ENCODE assay signal across 20 cellular contexts in the genomic region with DNA sequence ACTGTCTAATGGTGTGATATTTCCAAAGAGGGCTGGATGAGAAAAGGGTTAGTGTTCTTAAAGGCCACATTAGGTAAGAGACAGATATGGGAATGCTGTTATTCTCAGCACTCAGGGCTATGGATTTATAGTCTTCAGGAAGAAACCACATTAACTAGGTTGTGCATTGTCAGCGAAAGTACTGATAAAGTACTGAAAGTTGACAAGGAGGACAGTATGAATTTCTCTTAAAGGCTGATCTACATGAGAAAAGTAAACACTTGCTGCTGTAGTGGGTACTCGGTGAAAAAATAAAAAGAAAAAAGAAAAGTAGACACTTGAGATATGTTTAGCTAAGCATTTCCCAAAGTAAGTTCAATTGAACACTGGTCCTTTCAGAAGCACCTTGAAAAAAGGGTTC.
DNase-seq lines count a peak whose midpoint lies in the region; ATAC-seq, FAIRE-seq and TF ChIP-seq lines count a peak whose summit lies in the region.
"Had no signal": no experiment of that assay in that cellular context is flagged by ENCODE, and none has a peak within 500 bp of the region (broad histone marks: within the 10 kb centered on the region; RNA-seq: fewer than 3 reads in every experiment).

No MANE protein-coding gene starts in this region.

- no peaks in the 10 kb centered on the region for H3K9me2 ChIP-seq in neural cell (ENCODE audit: insufficient read depth, low read length)

- no peak for FAIRE-seq in A549 (lab: Jason Lieb, UNC)
- FAIRE-seq in K562 (lab: Jason Lieb, UNC), result no peak
- FAIRE-seq: G401.6, GM12892, H54 had no signal

- H2BK20ac ChIP-seq in IMR-90 (ENCODE audit: low read depth, low read length), result no peak overlapping the region

- no peaks in the 10 kb centered on the region for H3K4me1 ChIP-seq in A549
- H3K4me1 ChIP-seq in IMR-90 (ENCODE audit: control insufficient read depth, insufficient read depth, low read length), result no peaks in the 10 kb centered on the region
- H3K4me1 ChIP-seq in K562 (replicated peaks in 1 of 2; ENCODE audit: control insufficient read depth in 2 of 2, insufficient read depth in 2 of 2, low read length in 2 of 2), result no peaks in the 10 kb centered on the region; a peak in 2 of 5 replicates
- H3K4me1 ChIP-seq: Caco-2 had no signal

- H3K27me3 Mint-ChIP-seq in activated T-cell treated with anti-CD3 and anti-CD28 coated beads, Interleukin-2, amount 50 U/mL, for 24 hours, result peaks cover 9% of the 10 kb centered on the region
- H3K27me3 Mint-ChIP-seq: B cell; CD4-positive, CD25-positive, alpha-beta regulatory T cell had no signal

- H3K4me2 ChIP-seq in A549 (no peak overlapping the region), IMR-90 (ENCODE audit: low read depth, low read length) (no peak overlapping the region), K562 (ENCODE audit: insufficient read depth, low read length) (no peak overlapping the region), neural cell (ENCODE audit: low read length) (peak overlapping the region; percentile 36)
- H3K4me2 ChIP-seq: BLaER1 had no signal

- H3K23ac ChIP-seq in IMR-90 (ENCODE audit: low read depth, low read length), result no peak overlapping the region

- POLR2A ChIA-PET in A549 (lab: Yijun Ruan, JAX), result no interaction called here
- POLR2A ChIA-PET in IMR-90 (lab: Charles Lee; ENCODE audit: unreplicated experiment), result no interaction called here
- POLR2A ChIA-PET in K562 (lab: Yijun Ruan, JAX), result interaction anchor here (0.6 to 0.8 kb wide), 2 partner anchors 16 to 381 kb away, joined by 3 to 5 read pairs; partner anchors contain the start of gene RPS23

- 41% methylated on average over 2 of the region's 2 CpGs for WGBS in A549 (ENCODE audit: missing lambda C conversion rate)
- no CpG with 5 or more reads among the region's 2 CpGs for WGBS in IMR-90 (ENCODE audit: extremely low coverage in 2 of 2, insufficient read length in 1 of 2), 2 experiments
- WGBS in K562 (ENCODE audit: insufficient coverage, low coverage, missing lambda C conversion rate), result 0% methylated on average over 2 of the region's 2 CpGs

- intact Hi-C loops in IMR-90 (cut with micrococcal nuclease) (no loop called here), K562 (cut with micrococcal nuclease) (no loop called here)

- H2BK15ac ChIP-seq in IMR-90 (ENCODE audit: low read depth, low read length), result no peak overlapping the region

- no peak overlapping the region for H4K5ac ChIP-seq in IMR-90 (ENCODE audit: low read depth, low read length)

- H3K79me2 ChIP-seq in K562 (ENCODE audit: control insufficient read depth, insufficient read depth, low read length), result no peaks in the 10 kb centered on the region
- no peaks in the 10 kb centered on the region for H3K79me2 ChIP-seq in neural cell (replicated peaks; ENCODE audit: insufficient read depth, low read length)

- no peak overlapping the region for H3K56ac ChIP-seq in IMR-90 (ENCODE audit: extremely low read depth, insufficient read depth, low read length)

- H3K9me3 Mint-ChIP-seq in activated T-cell treated with anti-CD3 and anti-CD28 coated beads, Interleukin-2, amount 50 U/mL, for 24 hours, result no peaks in the 10 kb centered on the region
- H3K9me3 Mint-ChIP-seq: CD4-positive, CD25-positive, alpha-beta regulatory T cell; CD8-positive, alpha-beta T cell had no signal

- no peak overlapping the region for H3K14ac ChIP-seq in IMR-90 (replicated peaks; ENCODE audit: low read depth, low read length)

- no peak overlapping the region for H3K4me3 Mint-ChIP-seq in activated T-cell treated with anti-CD3 and anti-CD28 coated beads, Interleukin-2, amount 50 U/mL, for 24 hours
- H3K4me3 Mint-ChIP-seq: B cell; CD4-positive, CD25-positive, alpha-beta regulatory T cell; CD8-positive, alpha-beta T cell had no signal

- H3K18ac ChIP-seq in IMR-90 (ENCODE audit: low read depth, low read length), result no peak overlapping the region

- ATAC-seq in A549, result no peak
- no peak for ATAC-seq in IMR-90 (ENCODE audit: low read depth)
- no peak for ATAC-seq in K562
- ATAC-seq in HG03354 (IDR thresholded peaks at IDR 0.05; ENCODE audit: poor library complexity, severe bottlenecking, unreplicated experiment), result no peak
- ATAC-seq: CD8-positive, alpha-beta T cell had no signal

- TF ChIP-seq EP300 in A549 (IDR thresholded peaks at IDR 0.05) (no peak), K562 (IDR thresholded peaks at IDR 0.05; ENCODE audit: low read length) (no peak), neural cell (conservative IDR thresholded peaks at IDR 0.05; ENCODE audit: poor library complexity, severe bottlenecking) (no peak)

- H4K8ac ChIP-seq in IMR-90 (ENCODE audit: low read depth in 2 of 2, low read length in 2 of 2), result no peak overlapping the region

- H3K9me1 ChIP-seq in IMR-90 (ENCODE audit: insufficient read depth, low read length) (no peaks in the 10 kb centered on the region), K562 (ENCODE audit: control insufficient read depth, insufficient read depth, low read length) (no peaks in the 10 kb centered on the region)

- no peak overlapping the region for H3K27ac Mint-ChIP-seq in activated T-cell treated with anti-CD3 and anti-CD28 coated beads, Interleukin-2, amount 50 U/mL, for 24 hours
- H3K27ac Mint-ChIP-seq: B cell; CD4-positive, CD25-positive, alpha-beta regulatory T cell; CD8-positive, alpha-beta T cell had no signal

- no peak overlapping the region for H3K9ac ChIP-seq in IMR-90 (ENCODE audit: low read depth, low read length)
- H3K9ac ChIP-seq in K562 (ENCODE audit: insufficient read depth in 1 of 2, low read depth in 2 of 2, low read length in 2 of 2), result no peak overlapping the region
- peak overlapping the region; percentile 28 for H3K9ac ChIP-seq in neural cell (ENCODE audit: low read length)
- H3K9ac ChIP-seq: BLaER1 had no signal

- H2AK9ac ChIP-seq in IMR-90 (replicated peaks; ENCODE audit: low read depth, low read length, poor library complexity), result no peak overlapping the region

- no peak for TF ChIP-seq CTCF in A549 (IDR thresholded peaks at IDR 0.05)
- no peak for TF ChIP-seq CTCF in IMR-90 (conservative IDR thresholded peaks at IDR 0.05; ENCODE audit: low read depth, low read length)
- no peak for TF ChIP-seq CTCF in K562 (IDR thresholded peaks at IDR 0.05 in 2 of 3, conservative IDR thresholded peaks at IDR 0.05 in 1 of 3; ENCODE audit: insufficient read depth in 2 of 3, low read depth in 1 of 3, low read length in 3 of 3)
- TF ChIP-seq CTCF in neural cell (IDR thresholded peaks at IDR 0.05; ENCODE audit: poor library complexity, severe bottlenecking), result no peak

- in situ Hi-C loops in IMR-90 (cut with MboI; ENCODE audit: low sequenced_read_pairs), result no loop called here
- in situ Hi-C loops in K562 (cut with MboI), result no loop called here

- H4K20me1 ChIP-seq in IMR-90 (ENCODE audit: insufficient read depth, low read length) (no peaks in the 10 kb centered on the region), K562 (replicated peaks; ENCODE audit: control insufficient read depth, insufficient read depth, low read length) (no peaks in the 10 kb centered on the region), neural cell (ENCODE audit: insufficient read depth) (no peaks in the 10 kb centered on the region)
- H4K20me1 ChIP-seq: BLaER1 had no signal

- H2AFZ ChIP-seq in IMR-90 (replicated peaks; ENCODE audit: low read length, poor library complexity) (no peak overlapping the region), K562 (ENCODE audit: low read depth, low read length) (no peak overlapping the region), neural cell (ENCODE audit: low read depth, low read length) (no peak overlapping the region)

- H3K36me3 Mint-ChIP-seq in activated T-cell treated with anti-CD3 and anti-CD28 coated beads, Interleukin-2, amount 50 U/mL, for 24 hours (ENCODE audit: low read depth), result no peaks in the 10 kb centered on the region
- H3K36me3 Mint-ChIP-seq: CD4-positive, CD25-positive, alpha-beta regulatory T cell; CD8-positive, alpha-beta T cell had no signal

- H3K36me3 ChIP-seq in IMR-90 (ENCODE audit: control insufficient read depth, insufficient read depth, low read length) (no peaks in the 10 kb centered on the region), K562 (ENCODE audit: control insufficient read depth, insufficient read depth, low read length) (no peaks in the 10 kb centered on the region), neural cell (ENCODE audit: insufficient read depth, low read length) (no peaks in the 10 kb centered on the region)
- H3K36me3 ChIP-seq: BLaER1 had no signal

- TF ChIP-seq RAD21 in A549 (conservative IDR thresholded peaks at IDR 0.05 in 1 of 2, IDR thresholded peaks at IDR 0.05 in 1 of 2), result no peak
- TF ChIP-seq RAD21 in IMR-90 (IDR thresholded peaks at IDR 0.05; ENCODE audit: low read length), result no peak
- TF ChIP-seq RAD21 in K562 (CRISPR knock-in tag; conservative IDR thresholded peaks at IDR 0.05 in 1 of 2, IDR thresholded peaks at IDR 0.05 in 1 of 2), result no peak
- TF ChIP-seq RAD21 in neural cell (conservative IDR thresholded peaks at IDR 0.05), result no peak

- no peak overlapping the region for H2AK5ac ChIP-seq in IMR-90 (ENCODE audit: low read depth, low read length)

- no peak overlapping the region for H3K4ac ChIP-seq in IMR-90 (ENCODE audit: low read depth, low read length)

- TF ChIP-seq POLR2A in A549 (IDR thresholded peaks at IDR 0.05; ENCODE audit: low read length) (no peak), IMR-90 (IDR thresholded peaks at IDR 0.05; ENCODE audit: low read depth, low read length) (no peak), K562 (conservative IDR thresholded peaks at IDR 0.05) (no peak)

- CTCF ChIA-PET in A549 (lab: Yijun Ruan, JAX) (interaction anchor here (0.6 to 1.5 kb wide), 3 partner anchors 17 to 307 kb away, joined by 3 to 6 read pairs (median 3); no protein-coding TSS in a partner anchor), IMR-90 (lab: Yijun Ruan, JAX) (interaction anchor here (0.8 kb wide), 1 partner anchor 18 kb away, joined by 4 read pairs; no protein-coding TSS in a partner anchor), K562 (lab: Yijun Ruan, JAX; ENCODE audit: low intra/inter-chr PET ratio) (no interaction called here)

- BruUV-seq in IMR-90 (replicated peaks; lab: Mats Ljungman, UMichigan) (no TSS peak), K562 (replicated peaks; lab: Mats Ljungman, UMichigan) (no TSS peak)

- no peak overlapping the region for H2BK120ac ChIP-seq in IMR-90 (ENCODE audit: low read depth, low read length)

- H2BK5ac ChIP-seq in IMR-90 (ENCODE audit: low read depth, low read length, poor library complexity, severe bottlenecking), result no peak overlapping the region

- no peaks in the 10 kb centered on the region for H3K79me1 ChIP-seq in IMR-90 (ENCODE audit: low read depth in 1 of 2, low read length in 2 of 2)

- peaks cover 1% of the 10 kb centered on the region for H3K4me1 Mint-ChIP-seq in activated T-cell treated with anti-CD3 and anti-CD28 coated beads, Interleukin-2, amount 50 U/mL, for 24 hours (ENCODE audit: low read depth)
- H3K4me1 Mint-ChIP-seq: B cell; CD4-positive, CD25-positive, alpha-beta regulatory T cell had no signal

- H3K4me3 ChIP-seq in A549 (no peak overlapping the region), IMR-90 (ENCODE audit: insufficient read depth, low read depth, low read length) (no peak overlapping the region), K562 (no peak overlapping the region), neural cell (ENCODE audit: low read length) (no peak overlapping the region)
- H3K4me3 ChIP-seq: BLaER1 had no signal

- no peak overlapping the region for H4K91ac ChIP-seq in IMR-90 (ENCODE audit: insufficient read depth, low read depth, low read length)

- DNase-seq in A549 (ENCODE audit: low read depth in 1 of 2, low spot score in 1 of 2) (no peak), IMR-90 (no peak), K562 (ENCODE audit: extremely low read depth in 1 of 4, low spot score in 3 of 4) (no peak), T-helper 9 cell (no peak)
- no peak for DNase-seq in activated T-cell treated with anti-CD3 and anti-CD28 coated beads, Interleukin-2, amount 50 U/mL, for 24 hours
- DNase-seq: Caco-2; CD4-positive, CD25-positive, alpha-beta regulatory T cell; CD8-positive, alpha-beta T cell; DMS153; DND-41; GOT3; HCEC 1CT had no signal

- H3K27ac ChIP-seq in A549 (no peak overlapping the region), IMR-90 (ENCODE audit: insufficient read depth, low read length) (no peak overlapping the region), K562 (ENCODE audit: extremely low read depth, low read depth, low read length) (no peak overlapping the region), neural cell (ENCODE audit: low read length) (peak overlapping the region; percentile 84)
- H3K27ac ChIP-seq: BLaER1, C4-2B had no signal

- H3F3A ChIP-seq in neural cell (ENCODE audit: insufficient read depth, low read length, poor library complexity, severe bottlenecking), result peaks cover 8% of the 10 kb centered on the region

- no peaks in the 10 kb centered on the region for H3K9me3 ChIP-seq in A549
- no peaks in the 10 kb centered on the region for H3K9me3 ChIP-seq in IMR-90 (ENCODE audit: control insufficient read depth, insufficient read depth, low read length)
- no peaks in the 10 kb centered on the region for H3K9me3 ChIP-seq in K562 (replicated peaks; ENCODE audit: control insufficient read depth, insufficient read depth, low read depth, low read length)
- no peaks in the 10 kb centered on the region for H3K9me3 ChIP-seq in neural cell (ENCODE audit: low read length)
- H3K9me3 ChIP-seq: BLaER1, Caco-2 had no signal

- H3K27me3 ChIP-seq in IMR-90 (ENCODE audit: control insufficient read depth, insufficient read depth, low read length), result peaks cover 9% of the 10 kb centered on the region
- H3K27me3 ChIP-seq in K562 (ENCODE audit: control insufficient read depth in 2 of 2, insufficient read depth in 2 of 2, low read length in 2 of 2), result peaks cover 0 to 5% of the 10 kb centered on the region in 2 experiments; a peak in 1 of 5 replicates
- H3K27me3 ChIP-seq in neural cell (ENCODE audit: insufficient read depth, low read depth, low read length), result no peaks in the 10 kb centered on the region
- H3K27me3 ChIP-seq: BLaER1 had no signal

- dilution Hi-C loops in IMR-90 (cut with HindIII; ENCODE audit: low sequenced_read_pairs, unreplicated experiment), result no loop called here

Comparison
In these comparisons a context has a peak if more than half of its experiments do, and no peak if none do; other contexts are left out.
1. Of the 35 proteins assayed by ChIP-seq in both K562 and A549: peak only in K562: none; only in A549: none; in both: MAFK; in neither: 34.